In the genomic region with DNA sequence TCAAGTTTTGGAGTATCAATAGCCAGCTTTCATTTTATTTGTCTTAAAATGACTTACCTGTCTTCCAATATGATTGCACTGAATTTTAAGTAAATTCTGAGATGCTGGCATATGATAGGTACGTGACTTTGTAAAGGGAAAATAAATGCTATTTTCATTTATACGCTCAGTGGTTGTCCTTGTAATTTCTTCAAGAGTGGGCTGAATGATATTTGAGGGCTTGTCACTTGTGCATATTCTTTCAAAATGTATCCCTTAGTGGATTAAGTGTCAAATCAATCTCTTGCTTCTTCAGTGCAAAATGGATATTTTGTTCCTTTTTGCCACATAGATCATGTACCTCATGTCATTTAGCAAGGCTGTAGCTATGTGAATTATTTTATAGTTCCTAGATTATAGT, we compare ENCODE assay signal across 30 cellular contexts.
"Had no signal": no experiment of that assay in that cellular context is flagged by ENCODE, and none has a peak within 500 bp of the region (broad histone marks: within the 10 kb centered on the region; RNA-seq: fewer than 3 reads in every experiment).

No MANE protein-coding gene starts in this region.

- H3K36me3 ChIP-seq: adrenal gland, ascending aorta, brain microvascular endothelial cell, breast epithelium, cardiac muscle cell had no signal

- H3K4me3 ChIP-seq: adrenal gland, ascending aorta, body of pancreas, breast epithelium, cardiac muscle cell had no signal

- DNase-seq: activated effector memory CD4-positive, alpha-beta T cell treated with anti-CD3 and anti-CD28 coated beads, Interleukin-2, amount 50 U/mL, for 16 hours; activated effector memory CD4-positive, alpha-beta T cell treated with Interleukin-2 at 50 U/mL for 16 hours; activated gamma-delta T cell; activated gamma-delta T cell treated with Interleukin-2 at 50 U/mL for 16 hours; activated naive CD4-positive, alpha-beta T cell; activated naive CD4-positive, alpha-beta T cell treated with anti-CD3 and anti-CD28 coated beads for 36 hours; activated naive CD4-positive, alpha-beta T cell treated with anti-CD3 and anti-CD28 coated beads, Interleukin-2, amount 10 ng/mL, durations not matched to agents 7 days and 5 days; activated naive CD4-positive, alpha-beta T cell treated with anti-CD3 and anti-CD28 coated beads, Interleukin-2, amount 50 U/mL, for 16 hours; activated naive CD4-positive, alpha-beta T cell treated with Interleukin-2 at 50 U/mL for 16 hours; activated naive CD8-positive, alpha-beta T cell treated with anti-CD3 and anti-CD28 coated beads for 36 hours; activated naive CD8-positive, alpha-beta T cell treated with anti-CD3 and anti-CD28 coated beads, Interleukin-2, amount 10 ng/mL, durations not matched to agents 7 days and 5 days; activated naive CD8-positive, alpha-beta T cell treated with anti-CD3 and anti-CD28 coated beads, Interleukin-2, amount 50 U/mL, for 24 hours; activated T-cell treated with anti-CD3 and anti-CD28 coated beads, Interleukin-2, amount 50 U/mL, for 1 hour; activated T-cell treated with anti-CD3 and anti-CD28 coated beads, Interleukin-2, amount 50 U/mL, for 24 hours; activated T-cell treated with anti-CD3 and anti-CD28 coated beads, Interleukin-2, amount 50 U/mL, for 4 hours; activated T-cell treated with anti-CD3 and anti-CD28 coated beads, Interleukin-2, amount 50 U/mL, for 48 hours; activated T-cell treated with anti-CD3 and anti-CD28 coated beads, Interleukin-2, amount 50 U/mL, for 72 hours; adrenal gland; amniotic stem cell; amygdala; anterior cingulate cortex; aorta; body of pancreas; brain microvascular endothelial cell; caudate nucleus; central memory CD4-positive, alpha-beta T cell; cerebellar nuclear complex had no signal

- H3K27ac ChIP-seq: adrenal gland, ascending aorta, body of pancreas, brain microvascular endothelial cell, breast epithelium, cardiac muscle cell had no signal

- H3K27me3 ChIP-seq: adrenal gland, ascending aorta, body of pancreas, brain microvascular endothelial cell, breast epithelium had no signal

- H3K9me3 ChIP-seq: adrenal gland, ascending aorta, body of pancreas, breast epithelium had no signal
